Comparison of ENCODE assay signal across 8 cellular contexts in the genomic region with DNA sequence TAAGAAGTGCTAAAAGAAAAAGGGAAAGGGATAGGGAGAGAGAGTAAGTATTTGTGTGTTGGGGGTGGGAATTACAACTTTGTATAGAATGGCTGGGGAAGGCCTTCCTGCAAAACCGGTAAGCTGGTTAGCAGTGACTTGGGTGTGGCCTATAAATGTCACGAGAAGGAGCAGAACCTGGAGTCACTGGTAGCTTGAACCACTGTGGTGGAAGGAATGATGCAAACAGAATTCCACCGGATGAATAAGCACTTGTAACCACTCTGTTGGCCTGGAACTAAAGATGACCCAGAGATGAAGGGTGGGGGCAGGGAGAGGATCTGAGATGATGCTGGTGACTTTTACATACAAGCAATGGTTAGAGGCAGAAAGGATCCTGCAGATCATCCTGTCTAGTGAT. TPM values are rescaled to one million over a fixed set of nuclear protein-coding genes. Genes with fewer than 3 reads are reported as not detected.
A peak's percentile ranks its signal among the peaks of the same experiment; 100 is the strongest.
DNase-seq lines count a peak whose midpoint lies in the region; TF ChIP-seq lines count a peak whose summit lies in the region.

No MANE protein-coding gene starts in this region.

- POLR2A ChIA-PET in A673 (lab: Charles Lee; ENCODE audit: low non-redundant PET) = no interaction called here

- TF ChIP-seq CTCF in epithelial cell of esophagus (IDR thresholded peaks at IDR 0.05; ENCODE audit: insufficient read depth, low read depth, low read length, missing control alignments) = no peak
- peak in 2 of 4 experiments; percentile 10 to 11 for TF ChIP-seq CTCF in prostate gland (IDR thresholded peaks at IDR 0.05)
- TF ChIP-seq CTCF in A673 (conservative IDR thresholded peaks at IDR 0.05; ENCODE audit: low read depth, low read length) = no peak

- BruUV-seq in A673 (replicated peaks; lab: Mats Ljungman, UMichigan) = no TSS peak

- DNase-seq in EH (ENCODE audit: low read depth) (peak; percentile 95), MG63 (peak; percentile 64), epithelial cell of esophagus (ENCODE audit: low read depth) (peak; percentile 90), prostate gland (ENCODE audit: low spot score) (peak; percentile 58), posterior cingulate gyrus (no peak), SK-N-DZ (ENCODE audit: low spot score) (no peak), A673 (ENCODE audit: low spot score) (no peak), T-helper 2 cell (no peak)

- H3K4me1 ChIP-seq in prostate gland (replicated peaks) = peaks cover 22% of the 10 kb centered on the region
- H3K4me1 ChIP-seq in A673 (ENCODE audit: insufficient read depth, low read length, poor library complexity, severe bottlenecking) = no peaks in the 10 kb centered on the region

- H3K27me3 ChIP-seq in MG63 (no peaks in the 10 kb centered on the region), prostate gland (replicated peaks; ENCODE audit: insufficient read depth) (no peaks in the 10 kb centered on the region), A673 (replicated peaks; ENCODE audit: insufficient read depth, low read depth, low read length, poor library complexity) (no peaks in the 10 kb centered on the region)

- H3K27ac ChIP-seq in prostate gland (peak overlapping the region; percentile 51 to 67), A673 (ENCODE audit: low read depth, low read length, poor library complexity, severe bottlenecking) (no peak overlapping the region)

- no peak overlapping the region for H3K4me3 ChIP-seq in MG63
- no peak overlapping the region for H3K4me3 ChIP-seq in epithelial cell of esophagus (ENCODE audit: low read length)
- no peak overlapping the region for H3K4me3 ChIP-seq in prostate gland
- no peak overlapping the region for H3K4me3 ChIP-seq in A673 (ENCODE audit: low read depth, low read length, poor library complexity, severe bottlenecking)

- intact Hi-C loops in prostate gland (cut with DNase I) (no loop called here), posterior cingulate gyrus (cut with DNase I) (no loop called here), A673 (cut with micrococcal nuclease; ENCODE audit: unreplicated experiment) (no loop called here)

- CTCF ChIA-PET in A673 (lab: Charles Lee) = no interaction called here

- 13% methylated on average over 3 of the region's 3 CpGs for WGBS in prostate gland

- H3K9me3 ChIP-seq in MG63 (no peaks in the 10 kb centered on the region), prostate gland (no peaks in the 10 kb centered on the region), A673 (ENCODE audit: low read depth, low read length, poor library complexity, severe bottlenecking) (no peaks in the 10 kb centered on the region)

- H3K36me3 ChIP-seq in MG63 (peaks cover 33% of the 10 kb centered on the region), prostate gland (peaks cover 4 to 5% of the 10 kb centered on the region in 2 donors), A673 (ENCODE audit: insufficient read depth, low read length, poor library complexity, severe bottlenecking) (peaks cover 3% of the 10 kb centered on the region)

- no peak for TF ChIP-seq POLR2A in prostate gland (IDR thresholded peaks at IDR 0.05)

RNA-seq across cellular contexts. Expression of gene XKR8, which starts 8.9 kb away (rescaled TPM):
- total RNA-seq in MG63 (2014; rRNA removed; shearing (Covaris generic); ENCODE audit: low replicate concordance) = 13.9 and 16.1 TPM in 2 replicates
- total RNA-seq in prostate gland (10 to 100 TPM in 1 of 2 donors, 1 to 10 TPM in 1; 9.5 to 15.2 TPM), A673 (2021) (5.9 and 6.4 TPM in 2 replicates)
- polyA plus RNA-seq in SK-N-DZ (2014; cell fraction: cytosol; rRNA removed) = not detected in 2 replicates
- polyA plus RNA-seq in SK-N-DZ (2014; cell fraction: nucleus; rRNA removed) = not detected in 2 replicates

RNA-seq across cellular contexts. Expression of gene SMPDL3B, which starts 33.9 kb away (rescaled TPM):
- total RNA-seq in MG63 (2014; rRNA removed; shearing (Covaris generic); ENCODE audit: low replicate concordance) = not detected in 2 replicates
- total RNA-seq in prostate gland (1 to 10 TPM; 2.0 to 7.7 TPM), A673 (2021) (0.61 and 0.62 TPM in 2 replicates)
- 0.97 TPM in 1 of 2 replicates, not detected in the other for polyA plus RNA-seq in SK-N-DZ (2014; cell fraction: cytosol; rRNA removed)
- polyA plus RNA-seq in SK-N-DZ (2014; cell fraction: nucleus; rRNA removed) = not detected in 2 replicates

RNA-seq across cellular contexts. Expression of gene RPA2, which starts 54.3 kb away (rescaled TPM):
- total RNA-seq in MG63 (2014; rRNA removed; shearing (Covaris generic); ENCODE audit: low replicate concordance) = 50.5 and 63.9 TPM in 2 replicates
- total RNA-seq in prostate gland = 10 to 100 TPM; 52.6 to 60.6 TPM
- polyA plus RNA-seq in SK-N-DZ (2014; cell fraction: cytosol; rRNA removed) = 175 and 200 TPM in 2 replicates
- polyA plus RNA-seq in SK-N-DZ (2014; cell fraction: nucleus; rRNA removed) = 79.3 and 83.1 TPM in 2 replicates
- 73.6 and 88.9 TPM in 2 replicates for total RNA-seq in A673 (2021)

Comparison
In these comparisons a context has a peak if more than half of its experiments do, and no peak if none do; other contexts are left out.
1. DNase-seq: peak in EH (single experiment), MG63 (single experiment), epithelial cell of esophagus (single experiment) and prostate gland (single experiment); none in posterior cingulate gyrus (0 of 10), SK-N-DZ (single experiment), A673 (single experiment) and T-helper 2 cell (0 of 5).